ENCODE assay signal across 20 cellular contexts in genomic region chr3:61057491-61057890, GRCh38.
"Had no signal": no experiment of that assay in that cellular context is flagged by ENCODE, and none has a peak within 500 bp of the region (broad histone marks: within the 10 kb centered on the region; RNA-seq: fewer than 3 reads in every experiment).

No MANE protein-coding gene starts in this region.

- H3K36me3 ChIP-seq: cardiac muscle cell, heart right ventricle, left ventricle myocardium inferior, upper lobe of left lung had no signal

- ATAC-seq: activated naive CD8-positive, alpha-beta T cell treated with anti-CD3 and anti-CD28 coated beads, Interleukin-2, amount 50 U/mL, for 24 hours; heart right ventricle; naive thymus-derived CD8-positive, alpha-beta T cell; psoas muscle; right cardiac atrium; stimulated activated naive CD8-positive, alpha-beta T cell treated with anti-CD3 and anti-CD28 coated beads, Interleukin-15, Interleukin-2, amounts not matched to agents 100 U/mL and 50 U/mL, for 24 hours; T-helper 17 cell had no signal

- H3K4me1 ChIP-seq: heart right ventricle, left ventricle myocardium inferior, psoas muscle, upper lobe of left lung had no signal

- H3K4me3 ChIP-seq: cardiac muscle cell, heart right ventricle, left ventricle myocardium inferior, psoas muscle, upper lobe of left lung had no signal

- H3K27me3 ChIP-seq: cardiac muscle cell, heart right ventricle, upper lobe of left lung had no signal

- H3K9me3 ChIP-seq: heart right ventricle, left ventricle myocardium inferior, psoas muscle, upper lobe of left lung had no signal

- H3K27ac ChIP-seq: cardiac muscle cell, heart right ventricle, left ventricle myocardium inferior, psoas muscle, upper lobe of left lung had no signal

- DNase-seq: activated CD4-positive, alpha-beta T cell treated with anti-CD3 and anti-CD28 coated beads for 4 hours; activated CD4-positive, alpha-beta T cell treated with anti-CD3 and anti-CD28 coated beads, Interleukin-2, amount 50 U/mL, for 48 hours; activated CD4-positive, CD25-positive, alpha-beta regulatory T cell; activated naive CD4-positive, alpha-beta T cell treated with anti-CD3 and anti-CD28 coated beads for 36 hours; activated naive CD8-positive, alpha-beta T cell treated with anti-CD3 and anti-CD28 coated beads, Interleukin-2, amount 50 U/mL, for 24 hours; activated T-cell treated with anti-CD3 and anti-CD28 coated beads, Interleukin-2, amount 50 U/mL, for 48 hours; cortex of kidney; endodermal cell; heart right ventricle; islet precursor cell; left ventricle myocardium inferior; naive thymus-derived CD8-positive, alpha-beta T cell; psoas muscle; right cardiac atrium; stimulated activated CD4-positive, alpha-beta T cell treated with anti-CD3 and anti-CD28 coated beads, Interleukin-12 subunit alpha, Interleukin-12 subunit beta, amount 100 ng/mL, for 4 hours; stimulated activated CD4-positive, alpha-beta T cell treated with anti-CD3 and anti-CD28 coated beads, Interleukin-4, amount 100 ng/mL, for 4 hours; stimulated activated naive CD8-positive, alpha-beta T cell treated with anti-CD3 and anti-CD28 coated beads, Interleukin-15, Interleukin-2, amounts not matched to agents 100 U/mL and 50 U/mL, for 24 hours; T-helper 17 cell; upper lobe of left lung had no signal
